9 cellular contexts compared by ENCODE assay signal in the genomic region with DNA sequence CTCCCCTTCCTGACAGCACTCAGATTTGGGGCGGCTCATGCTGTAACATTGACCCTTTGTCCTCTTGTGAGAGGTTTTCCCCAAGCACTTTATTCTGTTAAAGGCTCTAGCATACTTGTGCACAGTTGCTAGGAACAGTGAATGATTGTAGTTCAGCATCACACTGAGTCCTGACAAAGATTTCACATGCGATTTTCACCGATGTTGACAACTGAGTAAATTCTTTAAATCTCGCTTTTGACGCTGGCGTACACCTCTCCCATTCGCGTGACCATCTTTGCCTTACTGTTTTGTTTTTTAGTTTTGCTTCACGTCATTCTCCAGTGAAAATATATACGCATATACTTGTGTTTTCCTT. TPM values are rescaled to one million over a fixed set of nuclear protein-coding genes. Genes with fewer than 3 reads are reported as not detected.
DNase-seq lines count a peak whose midpoint lies in the region; TF ChIP-seq lines count a peak whose summit lies in the region.
"Had no signal": no experiment of that assay in that cellular context is flagged by ENCODE, and none has a peak within 500 bp of the region (broad histone marks: within the 10 kb centered on the region; RNA-seq: fewer than 3 reads in every experiment).

No MANE protein-coding gene starts in this region.

- CTCF ChIA-PET in Caco-2 (lab: Charles Lee), result no interaction called here

- peak overlapping the region; percentile 89 for H3K9ac ChIP-seq in endocrine pancreas (ENCODE audit: control insufficient read depth, insufficient read depth, low read length)

- H3K27ac Mint-ChIP-seq in Caco-2 (ENCODE audit: unreplicated experiment) (no peak overlapping the region), type B pancreatic cell (no peak overlapping the region)
- H3K27ac Mint-ChIP-seq: activated naive CD4-positive, alpha-beta T cell treated with anti-CD3 and anti-CD28 coated beads, Interleukin-2, amount 50 U/mL, for 24 hours had no signal

- intact Hi-C loops in Caco-2 (cut with micrococcal nuclease; ENCODE audit: unreplicated experiment), result no loop called here

- POLR2A ChIA-PET in Caco-2 (lab: Charles Lee), result no interaction called here

- no peaks in the 10 kb centered on the region for H3K36me3 ChIP-seq in Caco-2 (ENCODE audit: control insufficient read depth, insufficient read depth, low read length)
- no peaks in the 10 kb centered on the region for H3K36me3 ChIP-seq in endocrine pancreas (ENCODE audit: control insufficient read depth, insufficient read depth, low read length)
- peaks cover 6% of the 10 kb centered on the region for H3K36me3 ChIP-seq in neuron (ENCODE audit: insufficient read depth, low read length)

- H3K27me3 ChIP-seq in Caco-2 (replicated peaks; ENCODE audit: control insufficient read depth, insufficient read depth, low read length) (no peaks in the 10 kb centered on the region), endocrine pancreas (ENCODE audit: control insufficient read depth, insufficient read depth, low read length) (no peaks in the 10 kb centered on the region), neuron (ENCODE audit: insufficient read depth, low read length) (no peaks in the 10 kb centered on the region)

- H3K4me1 ChIP-seq in Caco-2 (peaks cover 12% of the 10 kb centered on the region), endocrine pancreas (ENCODE audit: control insufficient read depth, insufficient read depth, low read length) (peaks cover 19% of the 10 kb centered on the region), neuron (ENCODE audit: insufficient read depth, low read length) (peaks cover 25% of the 10 kb centered on the region)

- H3K27me3 Mint-ChIP-seq in Caco-2 (ENCODE audit: insufficient read depth, unreplicated experiment) (no peaks in the 10 kb centered on the region), type B pancreatic cell (no peaks in the 10 kb centered on the region)
- H3K27me3 Mint-ChIP-seq: activated naive CD4-positive, alpha-beta T cell treated with anti-CD3 and anti-CD28 coated beads, Interleukin-2, amount 50 U/mL, for 24 hours had no signal

- no peak for TF ChIP-seq CTCF in Caco-2 (IDR thresholded peaks at IDR 0.05; ENCODE audit: insufficient read depth in 1 of 2, low read depth in 1 of 2, low read length in 1 of 2, severe bottlenecking in 1 of 2, unreplicated experiment in 1 of 2)
- no peak for TF ChIP-seq CTCF in type B pancreatic cell (conservative IDR thresholded peaks at IDR 0.05)

- H3K4me1 Mint-ChIP-seq in Caco-2 (ENCODE audit: low read depth, unreplicated experiment), result no peaks in the 10 kb centered on the region
- peaks cover 6% of the 10 kb centered on the region for H3K4me1 Mint-ChIP-seq in type B pancreatic cell (ENCODE audit: unreplicated experiment)

- H3K36me3 Mint-ChIP-seq in Caco-2 (ENCODE audit: insufficient read depth, unreplicated experiment), result no peaks in the 10 kb centered on the region
- H3K36me3 Mint-ChIP-seq in type B pancreatic cell, result no peaks in the 10 kb centered on the region

- DNase-seq in Caco-2 (no peak), KG1 (lab: John Stamatoyannopoulos, UW) (no peak), type B pancreatic cell (ENCODE audit: extremely low spot score, unreplicated experiment) (no peak), NCI-H1417 (lab: John Stamatoyannopoulos, UW) (no peak)
- no peak for DNase-seq in Jurkat, Clone E6-1 (ENCODE audit: low read depth, low spot score)
- DNase-seq in activated CD4-positive, alpha-beta T cell treated with anti-CD3 and anti-CD28 coated beads, Interleukin-2, amount 50 U/mL, for 1 hour, result no peak

- BruUV-seq in Caco-2 (replicated peaks; lab: Mats Ljungman, UMichigan), result no TSS peak

- no peaks in the 10 kb centered on the region for H3K9me3 ChIP-seq in Caco-2
- H3K9me3 ChIP-seq in endocrine pancreas (ENCODE audit: control insufficient read depth, low read length), result no peaks in the 10 kb centered on the region
- no peaks in the 10 kb centered on the region for H3K9me3 ChIP-seq in neuron (ENCODE audit: low read length)

- peak overlapping the region; percentile 79 for H2AFZ ChIP-seq in neuron (ENCODE audit: low read depth, low read length)

- H3K4me3 Mint-ChIP-seq in Caco-2 (ENCODE audit: unreplicated experiment), result no peak overlapping the region
- H3K4me3 Mint-ChIP-seq in type B pancreatic cell, result no peak overlapping the region
- H3K4me3 Mint-ChIP-seq: activated naive CD4-positive, alpha-beta T cell treated with anti-CD3 and anti-CD28 coated beads, Interleukin-2, amount 50 U/mL, for 24 hours had no signal

- no peaks in the 10 kb centered on the region for H3K9me3 Mint-ChIP-seq in Caco-2 (ENCODE audit: unreplicated experiment)
- H3K9me3 Mint-ChIP-seq in type B pancreatic cell, result no peaks in the 10 kb centered on the region
- H3K9me3 Mint-ChIP-seq: activated naive CD4-positive, alpha-beta T cell treated with anti-CD3 and anti-CD28 coated beads, Interleukin-2, amount 50 U/mL, for 24 hours had no signal

- H3K4me3 ChIP-seq in Caco-2 (ENCODE audit: low read depth, low read length) (peak overlapping the region; percentile 89), endocrine pancreas (ENCODE audit: control insufficient read depth, insufficient read depth, low read length) (peak overlapping the region; percentile 83), neuron (ENCODE audit: low read length) (peak overlapping the region; percentile 71)
- H3K4me3 ChIP-seq in Jurkat, Clone E6-1 (ENCODE audit: low read length), result peak overlapping the region; percentile 86

RNA-seq across cellular contexts. Expression of a gene that starts 0.8 kb away (rescaled TPM):
- 8.7 and 9.3 TPM in 2 replicates for total RNA-seq in Caco-2 (2022)
- 10.7 TPM for polyA plus RNA-seq in Jurkat, Clone E6-1 (2012; ENCODE audit: insufficient read depth, insufficient read length)
- total RNA-seq in type B pancreatic cell (ENCODE audit: low replicate concordance), result 13.2 and 13.4 TPM in 2 replicates

RNA-seq across cellular contexts. Expression of a gene that starts 13.9 kb away (rescaled TPM):
- total RNA-seq in Caco-2 (2022), result 1.4 and 2.4 TPM in 2 replicates
- 2.0 TPM for polyA plus RNA-seq in Jurkat, Clone E6-1 (2012; ENCODE audit: insufficient read depth, insufficient read length)
- total RNA-seq in type B pancreatic cell (ENCODE audit: low replicate concordance), result 3.0 and 4.7 TPM in 2 replicates

RNA-seq across cellular contexts. Expression of a gene that starts 18.1 kb away (rescaled TPM):
- total RNA-seq in Caco-2 (2022) (6.7 and 7.2 TPM in 2 replicates), type B pancreatic cell (ENCODE audit: low replicate concordance) (12.2 and 19.5 TPM in 2 replicates)
- 4.7 TPM for polyA plus RNA-seq in Jurkat, Clone E6-1 (2012; ENCODE audit: insufficient read depth, insufficient read length)
